ENCODE assay signal across 4 cellular contexts in genomic region chr2:57251495-57251894, GRCh38.
TF ChIP-seq lines count a peak whose summit lies in the region.

No MANE protein-coding gene starts in this region.

TF ChIP-seq in A549, 52 proteins besides CTCF, POLR2A, EP300 and RAD21:
- TF ChIP-seq ZFP36 (IDR thresholded peaks at IDR 0.05; ENCODE audit: borderline replicate concordance, partially characterized antibody) = peak; percentile 92
TF ChIP-seq in A549: peak in this region for 1; not testable (repeated sequence) for 51.

TF ChIP-seq in HEK293, 187 proteins besides CTCF, POLR2A, EP300 and RAD21:
- peak; percentile 78 for TF ChIP-seq ZNF585B (tag by site-specific recombination; IDR thresholded peaks at IDR 0.05)

TF ChIP-seq in K562, 482 proteins besides CTCF, POLR2A, EP300 and RAD21:
- TF ChIP-seq ZFP36 (IDR thresholded peaks at IDR 0.05; ENCODE audit: low read depth, low read length, partially characterized antibody) = peak; percentile 45

TF ChIP-seq in HepG2, 621 proteins besides CTCF, POLR2A, EP300 and RAD21:
- peak; percentile 11 for TF ChIP-seq ZFP36 (IDR thresholded peaks at IDR 0.05; ENCODE audit: borderline replicate concordance, low read depth, low read length, partially characterized antibody)
